ENCODE assay signal across 17 cellular contexts in genomic region chr1:81231729-81232038, GRCh38.
DNase-seq lines count a peak whose midpoint lies in the region; ATAC-seq and TF ChIP-seq lines count a peak whose summit lies in the region.
"Had no signal": no experiment of that assay in that cellular context is flagged by ENCODE, and none has a peak within 500 bp of the region (broad histone marks: within the 10 kb centered on the region; RNA-seq: fewer than 3 reads in every experiment).

No MANE protein-coding gene starts in this region.

- peak overlapping the region; percentile 41 for H2AFZ ChIP-seq in ACC112 (ENCODE audit: low read length, unreplicated experiment)

- no peak overlapping the region for H3K27ac ChIP-seq in ACC112 (ENCODE audit: low read depth, low read length)
- H3K27ac ChIP-seq in foreskin keratinocyte, result no peak overlapping the region
- H3K27ac ChIP-seq: gastroesophageal sphincter, neutrophil, vagina had no signal

- ATAC-seq in foreskin keratinocyte, result peak; percentile 71
- no peak for ATAC-seq in GM18861 (IDR thresholded peaks at IDR 0.05; ENCODE audit: unreplicated experiment)
- no peak for ATAC-seq in GM18909 (IDR thresholded peaks at IDR 0.05; ENCODE audit: poor library complexity, unreplicated experiment)
- ATAC-seq: activated CD4-positive, CD25-positive, alpha-beta regulatory T cell treated with anti-CD3 and anti-CD28 coated beads, Interleukin-2, amount 50 U/mL, for 24 hours; gastroesophageal sphincter; left colon; Right ventricle myocardium inferior had no signal

- H3K4me3 ChIP-seq in ACC112 (ENCODE audit: low read depth, low read length), result peak overlapping the region; percentile 32
- peak overlapping the region; percentile 9; the same call in 1 of the 2 replicates for H3K4me3 ChIP-seq in WI38 (ENCODE audit: low read depth, low read length)
- H3K4me3 ChIP-seq: gastroesophageal sphincter, vagina had no signal

- H3K79me2 ChIP-seq in ACC112 (ENCODE audit: control insufficient read depth, insufficient read depth, low read length, unreplicated experiment), result no peaks in the 10 kb centered on the region

- H3K36me3 ChIP-seq in ACC112 (ENCODE audit: insufficient read depth, low read length), result no peaks in the 10 kb centered on the region
- H3K36me3 ChIP-seq: gastroesophageal sphincter, neutrophil, vagina had no signal

- DNase-seq in ELR (ENCODE audit: low read depth) (peak; percentile 37), foreskin keratinocyte (peak in 1 of 2 donors; percentile 42), SKM-1 (lab: John Stamatoyannopoulos, UW; ENCODE audit: unreplicated experiment) (no peak)
- DNase-seq in stimulated activated naive CD4-positive, alpha-beta T cell (lab: John Stamatoyannopoulos, UW), result no peak
- DNase-seq: CD8-positive, alpha-beta memory T cell; cortex of kidney; left colon; NCI-H1092 treated with DMSO at 0.1 percent for 48 hours had no signal

- H3K4me1 ChIP-seq in ACC112 (ENCODE audit: control insufficient read depth, insufficient read depth, low read length, unreplicated experiment) (peaks cover 8% of the 10 kb centered on the region), foreskin keratinocyte (peaks cover 10% of the 10 kb centered on the region)

- H3K27me3 ChIP-seq in ACC112 (ENCODE audit: insufficient read depth, low read length), result no peaks in the 10 kb centered on the region
- H3K27me3 ChIP-seq in foreskin keratinocyte, result no peaks in the 10 kb centered on the region
- H3K27me3 ChIP-seq: gastroesophageal sphincter, neutrophil, vagina had no signal

- TF ChIP-seq CTCF in WI38 (IDR thresholded peaks at IDR 0.05; ENCODE audit: low read depth, low read length), result no peak
- TF ChIP-seq CTCF in foreskin keratinocyte (conservative IDR thresholded peaks at IDR 0.05), result no peak
